ENCODE assay signal across 9 cellular contexts in the genomic region with DNA sequence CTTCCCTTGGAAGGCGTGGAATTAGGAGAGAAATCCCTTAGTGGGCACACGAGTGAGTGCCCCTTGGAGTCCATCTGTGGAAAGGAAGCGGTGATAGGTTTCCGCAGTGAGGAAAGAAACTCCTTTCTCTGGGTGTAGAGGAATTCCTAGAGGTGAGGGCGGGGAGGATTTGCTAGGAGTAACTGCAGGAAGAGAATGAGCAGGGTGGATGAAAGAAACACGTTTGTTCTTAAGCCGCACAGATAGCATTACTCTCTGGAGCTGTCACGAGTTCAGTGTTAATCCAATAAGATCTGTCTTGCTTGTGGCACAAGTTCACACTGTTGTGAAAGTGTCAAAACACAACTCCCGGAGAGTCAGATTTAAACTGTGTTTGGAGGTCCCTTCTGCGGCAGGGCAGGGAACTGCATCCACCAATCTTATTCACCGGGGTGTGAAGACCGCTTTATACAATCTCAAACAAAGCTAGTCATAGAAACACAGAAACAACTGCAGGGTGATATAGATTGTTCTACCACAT. TPM values are rescaled to one million over a fixed set of nuclear protein-coding genes. Genes with fewer than 3 reads are reported as not detected.
DNase-seq lines count a peak whose midpoint lies in the region; ATAC-seq and TF ChIP-seq lines count a peak whose summit lies in the region.
"Had no signal": no experiment of that assay in that cellular context is flagged by ENCODE, and none has a peak within 500 bp of the region (broad histone marks: within the 10 kb centered on the region; RNA-seq: fewer than 3 reads in every experiment).

No MANE protein-coding gene starts in this region.

- H4K8ac ChIP-seq in trophoblast cell (ENCODE audit: low read depth, low read length) = no peak overlapping the region

- H2BK5ac ChIP-seq in trophoblast cell (ENCODE audit: low read depth, low read length, poor library complexity) = no peak overlapping the region

- H3K4me1 ChIP-seq in trophoblast cell (ENCODE audit: control insufficient read depth in 1 of 2, insufficient read depth in 2 of 2, low read length in 2 of 2) = peaks cover 13 to 14% of the 10 kb centered on the region in 2 experiments
- peaks cover 4% of the 10 kb centered on the region for H3K4me1 ChIP-seq in ovary (ENCODE audit: insufficient read depth)

- no peak for TF ChIP-seq CTCF in ovary (IDR thresholded peaks at IDR 0.05)

- peaks cover 7% of the 10 kb centered on the region for H3K9me3 ChIP-seq in trophoblast cell (ENCODE audit: insufficient read depth, low read depth, low read length)
- peaks cover 0 to 5% of the 10 kb centered on the region in 2 donors for H3K9me3 ChIP-seq in ovary

- peak overlapping the region; percentile 92 for H3K4me2 ChIP-seq in trophoblast cell (ENCODE audit: low read length)

- no peak overlapping the region for H3K23ac ChIP-seq in trophoblast cell (ENCODE audit: low read length)

- H3K14ac ChIP-seq in trophoblast cell (ENCODE audit: low read length) = no peak overlapping the region

- ATAC-seq in GM19468 (IDR thresholded peaks at IDR 0.05; ENCODE audit: extremely low read depth, unreplicated experiment) = peak; percentile 58
- ATAC-seq in HG03565 (IDR thresholded peaks at IDR 0.05; ENCODE audit: unreplicated experiment) = peak; percentile 75
- peak; percentile 89 for ATAC-seq in activated T-helper 17 cell treated with anti-CD3 and anti-CD28 coated beads, Interleukin-2, amount 50 U/mL, for 72 hours (replicated peaks)
- ATAC-seq in Right ventricle myocardium superior (ENCODE audit: poor library complexity) = peak; percentile 87

- no peak overlapping the region for H4K12ac ChIP-seq in trophoblast cell (ENCODE audit: low read depth, low read length)

- H3K9me3 Mint-ChIP-seq in activated T-helper 17 cell treated with anti-CD3 and anti-CD28 coated beads, Interleukin-2, amount 50 U/mL, for 72 hours = no peaks in the 10 kb centered on the region

- H3K9ac ChIP-seq in trophoblast cell (ENCODE audit: low read length) = no peak overlapping the region

- H3K27me3 ChIP-seq in trophoblast cell (ENCODE audit: insufficient read depth, low read length) = peaks cover 24% of the 10 kb centered on the region
- H3K27me3 ChIP-seq in ovary = peaks cover 3% of the 10 kb centered on the region

- H4K91ac ChIP-seq in trophoblast cell (ENCODE audit: low read depth, low read length) = no peak overlapping the region

- H3K36me3 ChIP-seq in trophoblast cell (ENCODE audit: control insufficient read depth in 1 of 2, insufficient read depth in 2 of 2, low read length in 2 of 2) (no peaks in the 10 kb centered on the region), ovary (no peaks in the 10 kb centered on the region)

- H2BK120ac ChIP-seq in trophoblast cell (ENCODE audit: insufficient read depth, low read length, poor library complexity) = no peak overlapping the region

- no peak for TF ChIP-seq EP300 in ovary (IDR thresholded peaks at IDR 0.05)

- H2AFZ ChIP-seq in trophoblast cell (ENCODE audit: insufficient read depth, low read length, poor library complexity) = no peak overlapping the region

- peaks cover 5% of the 10 kb centered on the region for H3K4me1 Mint-ChIP-seq in activated T-helper 17 cell treated with anti-CD3 and anti-CD28 coated beads, Interleukin-2, amount 50 U/mL, for 72 hours

- H3K79me1 ChIP-seq in trophoblast cell (ENCODE audit: low read length) = no peaks in the 10 kb centered on the region

- H3K27me3 Mint-ChIP-seq in activated T-helper 17 cell treated with anti-CD3 and anti-CD28 coated beads, Interleukin-2, amount 50 U/mL, for 72 hours = peaks cover 62% of the 10 kb centered on the region

- H3K79me2 ChIP-seq in trophoblast cell (ENCODE audit: control insufficient read depth, insufficient read depth, low read length, poor library complexity) = no peaks in the 10 kb centered on the region

- no peak overlapping the region for H3K27ac Mint-ChIP-seq in activated T-helper 17 cell treated with anti-CD3 and anti-CD28 coated beads, Interleukin-2, amount 50 U/mL, for 72 hours

- TF ChIP-seq POLR2A in ovary (IDR thresholded peaks at IDR 0.05) = no peak

- DNase-seq in ELR (ENCODE audit: low read depth) (peak; percentile 13), Right ventricle myocardium superior (peak; percentile 68), trophoblast cell (peak in 1 of 2 donors; percentile 51), occipital lobe (lab: John Stamatoyannopoulos, UW) (no peak), ovary (no peak)

- no CpG with 5 or more reads among the region's 12 CpGs for WGBS in trophoblast cell (ENCODE audit: extremely low coverage, insufficient coverage, insufficient read length)
- WGBS in ovary, 3 donors = 79 to 83% (median 81%) methylated on average over 12 of the region's 12 CpGs

- no peak overlapping the region for H3K4me3 ChIP-seq in trophoblast cell (ENCODE audit: low read depth, low read length)
- no peak overlapping the region for H3K4me3 ChIP-seq in ovary

- H3K18ac ChIP-seq in trophoblast cell (ENCODE audit: low read length) = no peak overlapping the region

- no peak overlapping the region for H2BK12ac ChIP-seq in trophoblast cell (ENCODE audit: low read length)

- H3K36me3 Mint-ChIP-seq in activated T-helper 17 cell treated with anti-CD3 and anti-CD28 coated beads, Interleukin-2, amount 50 U/mL, for 72 hours (ENCODE audit: low read depth) = no peaks in the 10 kb centered on the region

- intact Hi-C loops in Right ventricle myocardium superior (cut with DNase I) = no loop called here
- intact Hi-C loops in ovary (cut with DNase I) = no loop called here

- no peak overlapping the region for H2AK5ac ChIP-seq in trophoblast cell (ENCODE audit: low read length)

- peak overlapping the region; percentile 53 for H3K4me3 Mint-ChIP-seq in activated T-helper 17 cell treated with anti-CD3 and anti-CD28 coated beads, Interleukin-2, amount 50 U/mL, for 72 hours

- H3K27ac ChIP-seq in trophoblast cell (ENCODE audit: low read depth, low read length) = no peak overlapping the region
- H3K27ac ChIP-seq in ovary = no peak overlapping the region

- no peak overlapping the region for H3K4ac ChIP-seq in trophoblast cell (ENCODE audit: low read depth, low read length)

RNA-seq across cellular contexts. Expression of a gene that starts 1.2 kb away (rescaled TPM):
- total RNA-seq in activated T-helper 17 cell treated with anti-CD3 and anti-CD28 coated beads, Interleukin-2, amount 50 U/mL, for 72 hours = under 1 TPM in 1 of 2 donors, not detected in 1; 0.08 TPM
- total RNA-seq in Right ventricle myocardium superior (1.4 TPM), occipital lobe (2.8 TPM), ovary (1 to 10 TPM in 2 of 7 donors, under 1 TPM in 5; 0.24 to 1.1 (median 0.48) TPM)
- polyA plus RNA-seq in trophoblast cell (2013) = 0.03 and 0.04 TPM in 2 replicates
- polyA plus RNA-seq in ovary = 1 to 10 TPM in 1 of 2 donors, under 1 TPM in 1; 0.87 to 1.3 TPM
- total RNA-seq: M059J had no signal

Comparison
In these comparisons a context has a peak if more than half of its experiments do, and no peak if none do; other contexts are left out.
1. DNase-seq: peak in ELR (single experiment) and Right ventricle myocardium superior (single experiment); none in occipital lobe (single experiment) and ovary (0 of 5).
2. Peak in every context shown above with its lines, with median percentiles within 50 percentile points of each other: ATAC-seq.